Comparison of ENCODE assay signal across 8 cellular contexts in the genomic region with DNA sequence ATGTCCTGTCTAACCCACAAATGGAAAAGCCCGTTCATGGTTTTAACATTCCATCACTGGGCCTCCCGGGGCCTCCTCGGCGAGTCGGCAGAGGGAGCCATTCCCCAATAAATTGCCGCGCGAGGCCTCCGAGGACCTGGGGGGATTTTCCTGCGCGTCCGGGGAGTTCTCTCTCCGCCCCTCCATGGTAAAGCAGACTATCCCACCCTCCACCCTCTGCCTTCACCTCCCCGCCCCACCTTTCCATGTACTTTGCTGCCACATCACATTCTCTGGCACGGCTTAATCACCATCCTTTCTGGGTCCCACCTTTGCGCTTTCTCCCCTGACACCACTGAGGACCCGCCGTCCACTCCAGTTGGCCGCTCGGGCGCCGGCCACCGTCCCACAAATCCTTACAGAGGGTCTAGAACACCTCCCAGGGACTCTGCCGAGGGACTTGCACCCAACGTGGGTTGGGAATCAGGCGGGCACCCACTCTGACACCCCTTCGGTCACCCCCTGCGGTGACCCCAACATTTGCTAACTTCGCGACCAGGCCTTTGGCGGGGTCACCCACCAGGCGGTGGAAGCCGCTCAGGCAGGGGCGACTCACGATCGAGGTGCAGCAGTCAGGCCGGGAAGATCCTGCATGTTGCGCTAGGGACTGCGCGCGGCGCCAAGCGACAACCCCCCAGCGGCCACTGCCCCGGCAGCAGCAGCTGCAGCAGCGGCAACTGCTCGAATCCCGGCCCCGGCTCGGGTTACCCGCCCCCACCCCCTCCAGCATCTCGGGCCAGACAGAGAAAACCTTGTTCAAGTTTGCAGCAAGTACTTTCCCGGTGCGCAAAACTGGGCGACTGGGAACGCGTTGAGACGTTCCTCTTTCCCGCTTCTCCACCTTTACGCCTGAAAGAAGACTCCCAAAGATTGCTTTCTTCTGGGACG. TPM values are rescaled to one million over a fixed set of nuclear protein-coding genes. Genes with fewer than 3 reads are reported as not detected.
DNase-seq lines count a peak whose midpoint lies in the region; ATAC-seq lines count a peak whose summit lies in the region.

A gene (plus strand): TSS at position 778 of the 927 bp plus-strand sequence. CDS start 40,513 bp downstream, outside the sequence.

- peaks cover 61% of the 10 kb centered on the region for H3K27me3 Mint-ChIP-seq in activated naive CD8-positive, alpha-beta T cell treated with anti-CD3 and anti-CD28 coated beads, Interleukin-2, amount 50 U/mL, for 24 hours
- peaks cover 62% of the 10 kb centered on the region for H3K27me3 Mint-ChIP-seq in activated CD4-positive, alpha-beta T cell treated with anti-CD3 and anti-CD28 coated beads, Interleukin-2, amount 10 ng/mL, durations not matched to agents 24 days and 14 days

- peaks cover 5% of the 10 kb centered on the region for H3K9me3 Mint-ChIP-seq in activated naive CD8-positive, alpha-beta T cell treated with anti-CD3 and anti-CD28 coated beads, Interleukin-2, amount 50 U/mL, for 24 hours
- H3K9me3 Mint-ChIP-seq in activated CD4-positive, alpha-beta T cell treated with anti-CD3 and anti-CD28 coated beads, Interleukin-2, amount 10 ng/mL, durations not matched to agents 24 days and 14 days = peaks cover 4% of the 10 kb centered on the region

- H3K4me3 Mint-ChIP-seq in activated naive CD8-positive, alpha-beta T cell treated with anti-CD3 and anti-CD28 coated beads, Interleukin-2, amount 50 U/mL, for 24 hours = peak within 1 kb of the TSS; percentile 25
- H3K4me3 Mint-ChIP-seq in activated CD4-positive, alpha-beta T cell treated with anti-CD3 and anti-CD28 coated beads, Interleukin-2, amount 10 ng/mL, durations not matched to agents 24 days and 14 days = no peak within 1 kb of the TSS

- H3K9ac ChIP-seq in rectal smooth muscle tissue (ENCODE audit: low read length) = no peak within 1 kb of the TSS

- peak; percentile 36 for ATAC-seq in activated naive CD8-positive, alpha-beta T cell treated with anti-CD3 and anti-CD28 coated beads, Interleukin-2, amount 50 U/mL, for 24 hours
- ATAC-seq in left ventricle myocardium superior = peak; percentile 81
- ATAC-seq in HG03460 (IDR thresholded peaks at IDR 0.05; ENCODE audit: unreplicated experiment) = no peak

- H3K4me1 Mint-ChIP-seq in activated naive CD8-positive, alpha-beta T cell treated with anti-CD3 and anti-CD28 coated beads, Interleukin-2, amount 50 U/mL, for 24 hours = peaks cover 3% of the 10 kb centered on the region
- peaks cover 2% of the 10 kb centered on the region for H3K4me1 Mint-ChIP-seq in activated CD4-positive, alpha-beta T cell treated with anti-CD3 and anti-CD28 coated beads, Interleukin-2, amount 10 ng/mL, durations not matched to agents 24 days and 14 days

- H3K36me3 Mint-ChIP-seq in activated naive CD8-positive, alpha-beta T cell treated with anti-CD3 and anti-CD28 coated beads, Interleukin-2, amount 50 U/mL, for 24 hours (ENCODE audit: low read depth) = no peaks in the 10 kb centered on the region
- no peaks in the 10 kb centered on the region for H3K36me3 Mint-ChIP-seq in activated CD4-positive, alpha-beta T cell treated with anti-CD3 and anti-CD28 coated beads, Interleukin-2, amount 10 ng/mL, durations not matched to agents 24 days and 14 days (ENCODE audit: low read depth)

- peaks cover 2% of the 10 kb centered on the region for H3K27me3 ChIP-seq in rectal smooth muscle tissue (ENCODE audit: control insufficient read depth, insufficient read depth, low read length)

- H3K27ac Mint-ChIP-seq in activated naive CD8-positive, alpha-beta T cell treated with anti-CD3 and anti-CD28 coated beads, Interleukin-2, amount 50 U/mL, for 24 hours = no peak within 1 kb of the TSS
- no peak within 1 kb of the TSS for H3K27ac Mint-ChIP-seq in activated CD4-positive, alpha-beta T cell treated with anti-CD3 and anti-CD28 coated beads, Interleukin-2, amount 10 ng/mL, durations not matched to agents 24 days and 14 days

- no peaks in the 10 kb centered on the region for H3K36me3 ChIP-seq in rectal smooth muscle tissue (ENCODE audit: control insufficient read depth, insufficient read depth, low read length)

- no peaks in the 10 kb centered on the region for H3K4me1 ChIP-seq in rectal smooth muscle tissue (ENCODE audit: control insufficient read depth, insufficient read depth, low read length)

- DNase-seq in NOMO-1 (lab: John Stamatoyannopoulos, UW; ENCODE audit: unreplicated experiment in 2 of 2) (peak; percentile 11 to 16), NOMO-1 treated with dmso at 0.1 percent for 144 hours (lab: John Stamatoyannopoulos, UW; ENCODE audit: unreplicated experiment) (no peak), HuH-7 (ENCODE audit: low spot score) (peak; percentile 68), left ventricle myocardium superior (peak; percentile 44)
- peak; percentile 56 for DNase-seq in activated naive CD8-positive, alpha-beta T cell treated with anti-CD3 and anti-CD28 coated beads, Interleukin-2, amount 50 U/mL, for 24 hours
- no peak for DNase-seq in activated CD4-positive, alpha-beta T cell treated with anti-CD3 and anti-CD28 coated beads, Interleukin-2, amount 10 ng/mL, durations not matched to agents 24 days and 14 days

- H3K27ac ChIP-seq in rectal smooth muscle tissue (ENCODE audit: low read depth, low read length) = no peak within 1 kb of the TSS

- peak within 1 kb of the TSS; percentile 38 for H3K4me3 ChIP-seq in rectal smooth muscle tissue (ENCODE audit: low read length)

- intact Hi-C loops in left ventricle myocardium superior (cut with micrococcal nuclease) = no loop called here
- intact Hi-C loops in activated CD4-positive, alpha-beta T cell treated with anti-CD3 and anti-CD28 coated beads, Interleukin-2, amount 10 ng/mL, durations not matched to agents 24 days and 14 days (cut with micrococcal nuclease) = no loop called here

RNA-seq across cellular contexts. Expression of the gene that starts here (rescaled TPM):
- total RNA-seq in left ventricle myocardium superior = 0.37 TPM
- total RNA-seq in activated CD4-positive, alpha-beta T cell treated with anti-CD3 and anti-CD28 coated beads, Interleukin-2, amount 10 ng/mL, durations not matched to agents 24 days and 14 days = not detected in 2 replicates

Comparison
In these comparisons a context has a peak if more than half of its experiments do, and no peak if none do; other contexts are left out.
1. DNase-seq: peak in NOMO-1 (2 of 2), HuH-7 (single experiment) and activated naive CD8-positive, alpha-beta T cell treated with anti-CD3 and anti-CD28 coated beads, Interleukin-2, amount 50 U/mL, for 24 hours (single experiment); none in NOMO-1 treated with dmso at 0.1 percent for 144 hours (single experiment) and activated CD4-positive, alpha-beta T cell treated with anti-CD3 and anti-CD28 coated beads, Interleukin-2, amount 10 ng/mL, durations not matched to agents 24 days and 14 days (single experiment).
2. Peak in DNase-seq and ATAC-seq in left ventricle myocardium superior; RNA of the gene not detected or under 1 TPM.